Comparison of ENCODE assay signal across 26 cellular contexts in genomic region chr6:52541135-52541534, GRCh38. TPM values are rescaled to one million over a fixed set of nuclear protein-coding genes. Genes with fewer than 3 reads are reported as not detected.
DNase-seq lines count a peak whose midpoint lies in the region; ATAC-seq and TF ChIP-seq lines count a peak whose summit lies in the region.
"Had no signal": no experiment of that assay in that cellular context is flagged by ENCODE, and none has a peak within 500 bp of the region (broad histone marks: within the 10 kb centered on the region; RNA-seq: fewer than 3 reads in every experiment).

No MANE protein-coding gene starts in this region.

- no peak overlapping the region for H2BK5ac ChIP-seq in trophoblast cell (ENCODE audit: low read depth, low read length, poor library complexity)

- no peak overlapping the region for H4K8ac ChIP-seq in trophoblast cell (ENCODE audit: low read depth, low read length)

- no peak overlapping the region for H3K23ac ChIP-seq in trophoblast cell (ENCODE audit: low read length)

- H3K27me3 Mint-ChIP-seq in chondrocyte (ENCODE audit: low read depth), result no peaks in the 10 kb centered on the region
- H3K27me3 Mint-ChIP-seq in activated CD8-positive, alpha-beta memory T cell treated with anti-CD3 and anti-CD28 coated beads, Interleukin-2, amount 10 ng/mL, durations not matched to agents 7 days and 5 days, result peaks cover 8% of the 10 kb centered on the region

- H3K27ac ChIP-seq in BLaER1 (no peak overlapping the region), MM.1S (ENCODE audit: low read length) (peak overlapping the region; percentile 99; the same call in 1 of the 2 replicates), trophoblast cell (ENCODE audit: low read depth, low read length) (no peak overlapping the region)
- H3K27ac ChIP-seq: lower lobe of right lung, pancreas had no signal

- H3K14ac ChIP-seq in trophoblast cell (ENCODE audit: low read length), result no peak overlapping the region

- H3K4me1 Mint-ChIP-seq in chondrocyte (ENCODE audit: low read depth), result peaks cover 100% of the 10 kb centered on the region
- peaks cover 27% of the 10 kb centered on the region for H3K4me1 Mint-ChIP-seq in activated CD8-positive, alpha-beta memory T cell treated with anti-CD3 and anti-CD28 coated beads, Interleukin-2, amount 10 ng/mL, durations not matched to agents 7 days and 5 days

- H3K4me2 ChIP-seq in BLaER1 (peak overlapping the region; percentile 27; the same call in 1 of the 2 replicates), MM.1S (ENCODE audit: low read depth, low read length) (peak overlapping the region; percentile 91; the same call in 1 of the 2 replicates), trophoblast cell (ENCODE audit: low read length) (no peak overlapping the region)

- H3K9me3 Mint-ChIP-seq in chondrocyte (ENCODE audit: low read depth), result no peaks in the 10 kb centered on the region
- H3K9me3 Mint-ChIP-seq in activated CD8-positive, alpha-beta memory T cell treated with anti-CD3 and anti-CD28 coated beads, Interleukin-2, amount 10 ng/mL, durations not matched to agents 7 days and 5 days (ENCODE audit: low read depth), result no peaks in the 10 kb centered on the region
- H3K9me3 Mint-ChIP-seq: activated naive CD4-positive, alpha-beta T cell treated with anti-CD3 and anti-CD28 coated beads for 36 hours; nephron had no signal

- peaks cover 8% of the 10 kb centered on the region for H3K79me1 ChIP-seq in trophoblast cell (ENCODE audit: low read length)

- H3K4me1 ChIP-seq in BLaER1, result peaks cover 95% of the 10 kb centered on the region
- H3K4me1 ChIP-seq in MM.1S (ENCODE audit: low read length), result peaks cover 98% of the 10 kb centered on the region
- H3K4me1 ChIP-seq in trophoblast cell (ENCODE audit: control insufficient read depth in 1 of 2, insufficient read depth in 2 of 2, low read length in 2 of 2), result peaks cover 19 to 32% of the 10 kb centered on the region in 2 experiments

- H3K18ac ChIP-seq in trophoblast cell (ENCODE audit: low read length), result peak overlapping the region; percentile 71

- no peaks in the 10 kb centered on the region for H3K27me3 ChIP-seq in BLaER1
- no peaks in the 10 kb centered on the region for H3K27me3 ChIP-seq in MM.1S (replicated peaks; ENCODE audit: insufficient read depth, low read length)
- no peaks in the 10 kb centered on the region for H3K27me3 ChIP-seq in trophoblast cell (ENCODE audit: insufficient read depth, low read length)
- H3K27me3 ChIP-seq: adrenal gland, BE2C, pancreas, stomach, tibial nerve had no signal

- no peak overlapping the region for H2BK12ac ChIP-seq in trophoblast cell (ENCODE audit: low read length)

- ATAC-seq in activated CD8-positive, alpha-beta memory T cell treated with anti-CD3 and anti-CD28 coated beads, Interleukin-2, amount 10 ng/mL, durations not matched to agents 7 days and 5 days, result no peak
- ATAC-seq: activated CD4-positive, CD25-positive, alpha-beta regulatory T cell treated with anti-CD3 and anti-CD28 coated beads, Interleukin-2, amount 50 U/mL, for 24 hours; lower lobe of right lung; pancreas; PC-3; Right ventricle myocardium inferior had no signal

- no CpG with 5 or more reads among the region's 6 CpGs for WGBS in trophoblast cell (ENCODE audit: extremely low coverage, insufficient coverage, insufficient read length)

- H2BK120ac ChIP-seq in trophoblast cell (ENCODE audit: insufficient read depth, low read length, poor library complexity), result no peak overlapping the region

- H3K79me2 ChIP-seq in MM.1S (ENCODE audit: low read length), result peaks cover 86% of the 10 kb centered on the region
- H3K79me2 ChIP-seq in trophoblast cell (ENCODE audit: control insufficient read depth, insufficient read depth, low read length, poor library complexity), result peaks cover 4% of the 10 kb centered on the region

- no peak overlapping the region for H3K4me3 Mint-ChIP-seq in chondrocyte (ENCODE audit: unreplicated experiment)
- no peak overlapping the region for H3K4me3 Mint-ChIP-seq in activated CD8-positive, alpha-beta memory T cell treated with anti-CD3 and anti-CD28 coated beads, Interleukin-2, amount 10 ng/mL, durations not matched to agents 7 days and 5 days
- H3K4me3 Mint-ChIP-seq: activated naive CD4-positive, alpha-beta T cell treated with anti-CD3 and anti-CD28 coated beads for 36 hours; nephron had no signal

- H2AFZ ChIP-seq in MM.1S (ENCODE audit: low read length), result no peak overlapping the region
- no peak overlapping the region for H2AFZ ChIP-seq in trophoblast cell (ENCODE audit: insufficient read depth, low read length, poor library complexity)

- no peak overlapping the region for H4K12ac ChIP-seq in trophoblast cell (ENCODE audit: low read depth, low read length)

- H3K9ac ChIP-seq in BLaER1 (no peak overlapping the region), MM.1S (ENCODE audit: low read length) (no peak overlapping the region), trophoblast cell (ENCODE audit: low read length) (no peak overlapping the region)

- TF ChIP-seq CTCF in MM.1S (IDR thresholded peaks at IDR 0.05; ENCODE audit: low read length), result no peak
- no peak for TF ChIP-seq CTCF in chondrocyte (IDR thresholded peaks at IDR 0.05)

- no peak overlapping the region for H2AK5ac ChIP-seq in trophoblast cell (ENCODE audit: low read length)

- no peak overlapping the region for H3K4ac ChIP-seq in trophoblast cell (ENCODE audit: low read depth, low read length)

- no peaks in the 10 kb centered on the region for H3K36me3 Mint-ChIP-seq in chondrocyte (ENCODE audit: low read depth)
- H3K36me3 Mint-ChIP-seq in activated CD8-positive, alpha-beta memory T cell treated with anti-CD3 and anti-CD28 coated beads, Interleukin-2, amount 10 ng/mL, durations not matched to agents 7 days and 5 days, result peaks cover 1% of the 10 kb centered on the region

- peak overlapping the region; percentile 95 for H3K27ac Mint-ChIP-seq in chondrocyte (ENCODE audit: unreplicated experiment)
- no peak overlapping the region for H3K27ac Mint-ChIP-seq in activated CD8-positive, alpha-beta memory T cell treated with anti-CD3 and anti-CD28 coated beads, Interleukin-2, amount 10 ng/mL, durations not matched to agents 7 days and 5 days
- H3K27ac Mint-ChIP-seq: activated naive CD4-positive, alpha-beta T cell treated with anti-CD3 and anti-CD28 coated beads for 36 hours had no signal

- H4K20me1 ChIP-seq in BLaER1 (peaks cover 25% of the 10 kb centered on the region), MM.1S (ENCODE audit: insufficient read depth, low read length) (no peaks in the 10 kb centered on the region)

- no peak for DNase-seq in MM.1S
- no peak for DNase-seq in chondrocyte (ENCODE audit: low spot score)
- no peak for DNase-seq in trophoblast cell
- DNase-seq in activated CD8-positive, alpha-beta memory T cell treated with anti-CD3 and anti-CD28 coated beads, Interleukin-2, amount 10 ng/mL, durations not matched to agents 7 days and 5 days, result no peak
- DNase-seq in DMS153 (lab: John Stamatoyannopoulos, UW), result no peak
- DNase-seq in superior temporal gyrus (ENCODE audit: extremely low spot score), result no peak
- DNase-seq in nucleus accumbens (lab: John Stamatoyannopoulos, UW), result no peak
- DNase-seq: activated CD4-positive, alpha-beta T cell treated with anti-CD3 and anti-CD28 coated beads, Interleukin-2, amount 50 U/mL, for 48 hours; activated naive CD4-positive, alpha-beta T cell treated with anti-CD3 and anti-CD28 coated beads for 36 hours; adrenal gland; BE2C; effector CD4-positive, alpha-beta T cell; HCEC 1CT; hypothalamus; lower lobe of right lung; NCI-H2029 treated with DMSO at 0.1 percent for 48 hours; NCI-H524 treated with DMSO at 0.1 percent for 48 hours; pancreas; PC-3; stimulated activated CD4-positive, alpha-beta T cell treated with anti-CD3 and anti-CD28 coated beads, Interleukin-1b, Interleukin-23, amount 100 ng/mL, for 48 hours; stomach had no signal

- H3K4me3 ChIP-seq in BLaER1, result no peak overlapping the region
- no peak overlapping the region for H3K4me3 ChIP-seq in MM.1S (ENCODE audit: low read length)
- no peak overlapping the region for H3K4me3 ChIP-seq in trophoblast cell (ENCODE audit: low read depth, low read length)
- H3K4me3 ChIP-seq: adrenal gland, lower lobe of right lung, pancreas, stomach, tibial nerve had no signal

- H3K36me3 ChIP-seq in BLaER1 (peaks cover 54% of the 10 kb centered on the region), MM.1S (replicated peaks; ENCODE audit: insufficient read depth, low read length) (peaks cover 6% of the 10 kb centered on the region; the same call in 1 of the 2 replicates), trophoblast cell (ENCODE audit: control insufficient read depth in 1 of 2, insufficient read depth in 2 of 2, low read length in 2 of 2) (no peaks in the 10 kb centered on the region)
- H3K36me3 ChIP-seq: adrenal gland, BE2C, lower lobe of right lung, pancreas, stomach, tibial nerve had no signal

- H3F3A ChIP-seq in MM.1S (ENCODE audit: insufficient read depth, low read length), result peaks cover 75% of the 10 kb centered on the region

- H3K9me3 ChIP-seq in BLaER1 (no peaks in the 10 kb centered on the region), MM.1S (replicated peaks; ENCODE audit: insufficient read depth, low read length) (no peaks in the 10 kb centered on the region), trophoblast cell (ENCODE audit: insufficient read depth, low read depth, low read length) (peaks cover 3% of the 10 kb centered on the region)
- H3K9me3 ChIP-seq: adrenal gland, BE2C, lower lobe of right lung, pancreas, stomach, tibial nerve had no signal

- CTCF ChIA-PET in activated CD8-positive, alpha-beta memory T cell treated with anti-CD3 and anti-CD28 coated beads, Interleukin-2, amount 10 ng/mL, durations not matched to agents 7 days and 5 days (lab: Charles Lee), result no interaction called here

- no peaks in the 10 kb centered on the region for H3K9me2 ChIP-seq in MM.1S (replicated peaks; ENCODE audit: insufficient read depth, low read length)

- H4K91ac ChIP-seq in trophoblast cell (ENCODE audit: low read depth, low read length), result no peak overlapping the region

RNA-seq across cellular contexts. Expression of gene TRAM2, which starts 35.7 kb away (rescaled TPM):
- 159 to 178 TPM (median 159 TPM) in 3 replicates for total RNA-seq in chondrocyte
- 30.3 and 31.3 TPM in 2 replicates for polyA plus RNA-seq in trophoblast cell (2013)
- total RNA-seq in activated CD8-positive, alpha-beta memory T cell treated with anti-CD3 and anti-CD28 coated beads, Interleukin-2, amount 10 ng/mL, durations not matched to agents 7 days and 5 days, result 1 to 10 TPM; 1.7 to 2.8 TPM

Comparison
In these comparisons a context has a peak if more than half of its experiments do, and no peak if none do; other contexts are left out.
1. RNA of gene TRAM2, which starts 35.7 kb away (total RNA-seq): 159 to 178 TPM in chondrocyte; 1.7 to 2.8 TPM in activated CD8-positive, alpha-beta memory T cell treated with anti-CD3 and anti-CD28 coated beads, Interleukin-2, amount 10 ng/mL, durations not matched to agents 7 days and 5 days; every median in the first group is over 10 times any median in the second.